ENCODE assay signal across 27 cellular contexts in the genomic region with DNA sequence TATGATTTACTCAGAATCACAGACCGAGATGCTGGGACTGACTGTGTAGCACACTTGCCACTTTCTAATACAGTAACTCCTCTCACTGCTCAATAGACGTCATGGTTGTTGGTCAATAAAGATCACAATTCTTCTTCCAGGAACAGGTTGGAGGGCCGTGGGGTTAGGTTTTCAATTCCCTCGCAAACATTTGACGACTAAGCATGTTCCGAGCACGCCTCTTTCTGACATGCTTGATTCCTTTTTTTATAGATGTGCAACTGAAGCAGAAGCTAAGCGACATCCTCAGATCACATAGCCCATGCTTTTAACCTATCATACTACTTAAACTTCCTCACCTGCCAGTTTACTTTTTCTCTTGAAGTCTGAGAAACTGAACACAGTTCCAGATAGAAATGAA.
"Had no signal": no experiment of that assay in that cellular context is flagged by ENCODE, and none has a peak within 500 bp of the region (broad histone marks: within the 10 kb centered on the region; RNA-seq: fewer than 3 reads in every experiment).

No MANE protein-coding gene starts in this region.

- H3K27me3 ChIP-seq: esophagus squamous epithelium, gastrocnemius medialis, heart right ventricle, left lung had no signal

- H3K4me1 Mint-ChIP-seq: memory B cell had no signal

- H3K9me3 ChIP-seq: esophagus squamous epithelium, gastrocnemius medialis, heart right ventricle, left lung, lower lobe of right lung had no signal

- DNase-seq: dermis blood vessel endothelial cell; dorsolateral prefrontal cortex; effector CD4-positive, alpha-beta T cell; effector memory CD4-positive, alpha-beta T cell; erythroblast; esophagus squamous epithelium; foreskin fibroblast; foreskin melanocyte; gastrocnemius medialis; glutamatergic neuron; head of caudate nucleus; heart right ventricle; hippocampal formation; left cardiac atrium; left lung; left ventricle myocardium superior; lower lobe of right lung; mesendoderm; midbrain had no signal

- H3K27ac Mint-ChIP-seq: memory B cell had no signal

- ATAC-seq: esophagus mucosa, gastrocnemius medialis, heart right ventricle, left cardiac atrium, left lung, left ventricle myocardium superior, lower lobe of right lung had no signal

- FAIRE-seq: colon, endometrium, islet of Langerhans, keratinocyte had no signal

- H3K4me3 Mint-ChIP-seq: memory B cell had no signal

- H3K36me3 Mint-ChIP-seq: memory B cell had no signal

- H3K27me3 Mint-ChIP-seq: memory B cell had no signal

- H3K9me3 Mint-ChIP-seq: memory B cell had no signal

- H3K27ac ChIP-seq: coronary artery, dorsolateral prefrontal cortex, epithelial cell of prostate, esophagus squamous epithelium, gastrocnemius medialis, heart right ventricle, left lung, lower lobe of right lung had no signal

- H3K4me1 ChIP-seq: esophagus squamous epithelium, gastrocnemius medialis, heart right ventricle, left lung, lower lobe of right lung had no signal

- H3K4me3 ChIP-seq: coronary artery, esophagus squamous epithelium, gastrocnemius medialis, heart right ventricle, left lung, lower lobe of right lung had no signal

- H3K36me3 ChIP-seq: esophagus squamous epithelium, gastrocnemius medialis, heart right ventricle, left lung, lower lobe of right lung had no signal
